ENCODE assay signal across 8 cellular contexts in the genomic region with DNA sequence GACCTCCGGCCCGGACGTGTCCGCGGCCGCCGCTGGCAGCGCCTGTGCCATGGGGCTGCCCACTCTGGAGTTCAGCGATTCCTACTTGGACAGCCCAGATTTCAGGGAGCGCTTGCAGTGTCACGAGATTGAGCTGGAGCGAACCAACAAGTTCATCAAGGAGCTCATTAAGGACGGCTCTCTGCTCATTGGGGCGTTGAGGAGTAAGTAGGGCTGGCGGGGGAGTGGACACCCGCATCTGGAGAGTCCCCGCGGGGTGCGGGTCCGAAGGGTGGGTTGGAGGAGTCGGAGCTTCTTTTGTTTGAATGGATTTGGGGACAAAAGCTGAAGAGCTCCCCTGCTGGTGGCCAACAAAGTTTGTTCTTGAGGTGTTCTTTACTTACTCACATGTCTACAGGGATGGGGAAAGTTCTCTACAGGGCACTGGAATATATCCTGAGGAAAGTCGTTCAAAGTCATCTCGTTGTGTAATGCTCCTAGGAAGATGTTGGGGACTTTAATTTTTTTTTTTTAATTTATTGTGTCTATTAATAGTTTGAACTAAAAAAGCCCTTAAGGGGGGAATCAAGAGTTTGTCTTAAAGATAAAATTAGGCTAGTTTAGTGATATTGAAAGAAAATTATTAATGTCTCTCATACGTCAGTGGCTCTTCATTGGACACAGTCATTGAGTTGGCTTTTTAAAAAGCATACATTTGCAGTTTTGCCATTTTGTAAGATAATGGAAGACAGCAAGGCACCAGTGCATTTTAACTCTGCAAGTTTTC. TPM values are rescaled to one million over a fixed set of nuclear protein-coding genes. Genes with fewer than 3 reads are reported as not detected.
DNase-seq lines count a peak whose midpoint lies in the region; ATAC-seq and TF ChIP-seq lines count a peak whose summit lies in the region.

No MANE protein-coding gene starts in this region.

- H3K4me3 Mint-ChIP-seq in activated naive CD8-positive, alpha-beta T cell treated with anti-CD3 and anti-CD28 coated beads, Interleukin-2, amount 50 U/mL, for 24 hours: peak overlapping the region; percentile 74

- H3K27me3 Mint-ChIP-seq in activated naive CD8-positive, alpha-beta T cell treated with anti-CD3 and anti-CD28 coated beads, Interleukin-2, amount 50 U/mL, for 24 hours: peaks cover 16% of the 10 kb centered on the region

- H3K27ac ChIP-seq in heart right ventricle: peak overlapping the region; percentile 72 to 89 (median 85)
- peak overlapping the region; percentile 48 for H3K27ac ChIP-seq in parathyroid adenoma

- H2AFZ ChIP-seq in parathyroid adenoma: peak overlapping the region; percentile 80

- TF ChIP-seq CTCF in heart right ventricle (IDR thresholded peaks at IDR 0.05) (peak; percentile 43 to 78 (median 63)), parathyroid adenoma (IDR thresholded peaks at IDR 0.05) (peak; percentile 48)

- 2 to 3% methylated on average over 20 to 24 of the region's 24 CpGs for WGBS in heart right ventricle, 2 donors

- H3K9me3 ChIP-seq in heart right ventricle: no peaks in the 10 kb centered on the region
- H3K9me3 ChIP-seq in parathyroid adenoma (ENCODE audit: control insufficient read depth, low read length): no peaks in the 10 kb centered on the region

- no peak overlapping the region for H3K9ac ChIP-seq in parathyroid adenoma

- H3K9me3 Mint-ChIP-seq in activated naive CD8-positive, alpha-beta T cell treated with anti-CD3 and anti-CD28 coated beads, Interleukin-2, amount 50 U/mL, for 24 hours: no peaks in the 10 kb centered on the region

- intact Hi-C loops in heart right ventricle (cut with DNase I): loop anchor here in 6 of 10 donors (2.0 to 10.0 kb wide), 6 partner anchors 34 to 247 kb away; no protein-coding TSS in a partner anchor

- peaks cover 0 to 12% (median 0%) of the 10 kb centered on the region in 7 donors for H3K27me3 ChIP-seq in heart right ventricle
- no peaks in the 10 kb centered on the region for H3K27me3 ChIP-seq in parathyroid adenoma (ENCODE audit: control insufficient read depth, insufficient read depth, low read length)

- H3K4me3 ChIP-seq in heart right ventricle (peak overlapping the region; percentile 58 to 80 (median 73)), parathyroid adenoma (ENCODE audit: low read depth, low read length) (peak overlapping the region; percentile 63)

- H3K4me1 Mint-ChIP-seq in activated naive CD8-positive, alpha-beta T cell treated with anti-CD3 and anti-CD28 coated beads, Interleukin-2, amount 50 U/mL, for 24 hours: peaks cover 34% of the 10 kb centered on the region

- ATAC-seq in GM18861 (IDR thresholded peaks at IDR 0.05; ENCODE audit: unreplicated experiment): peak; percentile 54
- ATAC-seq in HG03045 (IDR thresholded peaks at IDR 0.05; ENCODE audit: unreplicated experiment): peak; percentile 63
- ATAC-seq in activated naive CD8-positive, alpha-beta T cell treated with anti-CD3 and anti-CD28 coated beads, Interleukin-2, amount 50 U/mL, for 24 hours: peak; percentile 41
- peak; percentile 48 to 77 (median 69) for ATAC-seq in heart right ventricle

- DNase-seq in C1 segment of cervical spinal cord (lab: John Stamatoyannopoulos, UW) (peak in 11 of 14 donors; percentile 8 to 75 (median 39)), NCI-H460 (ENCODE audit: extremely low read depth, low read depth) (peak; percentile 61), heart right ventricle (peak; percentile 29 to 66), NCI-H2227 (lab: John Stamatoyannopoulos, UW; ENCODE audit: unreplicated experiment) (no peak)
- DNase-seq in activated naive CD8-positive, alpha-beta T cell treated with anti-CD3 and anti-CD28 coated beads, Interleukin-2, amount 50 U/mL, for 24 hours: peak; percentile 34

- peaks cover 2% of the 10 kb centered on the region for H3K79me2 ChIP-seq in parathyroid adenoma

- no peaks in the 10 kb centered on the region for H3K36me3 Mint-ChIP-seq in activated naive CD8-positive, alpha-beta T cell treated with anti-CD3 and anti-CD28 coated beads, Interleukin-2, amount 50 U/mL, for 24 hours (ENCODE audit: low read depth)

- no peak overlapping the region for H3K27ac Mint-ChIP-seq in activated naive CD8-positive, alpha-beta T cell treated with anti-CD3 and anti-CD28 coated beads, Interleukin-2, amount 50 U/mL, for 24 hours

- H3K4me2 ChIP-seq in parathyroid adenoma (ENCODE audit: low read length): peak overlapping the region; percentile 61

- H3K4me1 ChIP-seq in heart right ventricle (peaks cover 0 to 45% (median 15%) of the 10 kb centered on the region in 9 donors), parathyroid adenoma (peaks cover 6% of the 10 kb centered on the region)

- H3K36me3 ChIP-seq in heart right ventricle (no peaks in the 10 kb centered on the region), parathyroid adenoma (ENCODE audit: control insufficient read depth, insufficient read depth, low read length) (no peaks in the 10 kb centered on the region)

RNA-seq across cellular contexts. Expression of a gene that starts 0.7 kb away (rescaled TPM):
- total RNA-seq in NCI-H460 (2014; rRNA removed; shearing (Covaris generic)): 5.6 and 6.4 TPM in 2 replicates
- 2.3 and 7.5 TPM in 2 replicates for polyA plus RNA-seq in NCI-H460 (2014; cell fraction: nucleus; rRNA removed)
- 10 to 100 TPM in 5 of 10 donors, 1 to 10 TPM in 5; 7.3 to 13.1 (median 9.5) TPM for total RNA-seq in heart right ventricle
- polyA plus RNA-seq in heart right ventricle: 1 to 10 TPM; 3.9 to 5.0 TPM
